9 cellular contexts compared by ENCODE assay signal in genomic region chr6:137487947-137488735, GRCh38. TPM values are rescaled to one million over a fixed set of nuclear protein-coding genes. Genes with fewer than 3 reads are reported as not detected.
A peak's percentile ranks its signal among the peaks of the same experiment; 100 is the strongest.
DNase-seq lines count a peak whose midpoint lies in the region; ATAC-seq lines count a peak whose summit lies in the region.
"Had no signal": no experiment of that assay in that cellular context is flagged by ENCODE, and none has a peak within 500 bp of the region (broad histone marks: within the 10 kb centered on the region; RNA-seq: fewer than 3 reads in every experiment).

No MANE protein-coding gene starts in this region.

- H2AK5ac ChIP-seq in neuronal stem cell (ENCODE audit: low read depth, low read length), result peak overlapping the region; percentile 18

- H3K9me3 ChIP-seq in NT2/D1 (ENCODE audit: insufficient read depth, low read length), result no peaks in the 10 kb centered on the region
- no peaks in the 10 kb centered on the region for H3K9me3 ChIP-seq in neuronal stem cell (replicated peaks in 1 of 2; ENCODE audit: control insufficient read depth in 2 of 2, insufficient read depth in 1 of 2, low read depth in 1 of 2, low read length in 2 of 2)

- peak overlapping the region; percentile 59 for H2AFZ ChIP-seq in neuronal stem cell (ENCODE audit: low read length)

- H4K8ac ChIP-seq in neuronal stem cell (ENCODE audit: low read depth, low read length), result no peak overlapping the region

- H2BK12ac ChIP-seq in neuronal stem cell (ENCODE audit: low read length), result no peak overlapping the region

- peak; percentile 30 for DNase-seq in COLO668 (lab: John Stamatoyannopoulos, UW; ENCODE audit: unreplicated experiment)
- DNase-seq in NT2/D1 (ENCODE audit: low read depth, low spot score), result no peak
- DNase-seq in ecto neural progenitor cell (ENCODE audit: low spot score), result peak; percentile 66
- peak; percentile 38 for DNase-seq in neuronal stem cell (ENCODE audit: low spot score)
- no peak for DNase-seq in amygdala (lab: John Stamatoyannopoulos, UW)
- no peak for DNase-seq in OCI-M1 (lab: John Stamatoyannopoulos, UW)
- no peak for DNase-seq in epidermal melanocyte (ENCODE audit: insufficient read length, low spot score)

- H3K4me2 ChIP-seq in neuronal stem cell (ENCODE audit: insufficient read depth, low read length, poor library complexity, severe bottlenecking), result peak overlapping the region; percentile 46

- peak overlapping the region; percentile 28 for H2BK5ac ChIP-seq in neuronal stem cell (ENCODE audit: low read length)

- no peak overlapping the region for H3K4ac ChIP-seq in neuronal stem cell (ENCODE audit: low read length)

- no peak overlapping the region for H3K27ac ChIP-seq in neuronal stem cell (replicated peaks; ENCODE audit: low read length)

- no peak for ATAC-seq in GM18498 (IDR thresholded peaks at IDR 0.05; ENCODE audit: unreplicated experiment)

- no CpG with 5 or more reads among the region's 49 CpGs for WGBS in neuronal stem cell (ENCODE audit: extremely low coverage in 2 of 2, insufficient read length in 2 of 2, insufficient replicate concordance in 1 of 2), 2 donors

- H3K4me3 ChIP-seq in NT2/D1 (ENCODE audit: insufficient read length, low read depth) (peak overlapping the region; percentile 34), neuronal stem cell (ENCODE audit: low read length in 2 of 2) (no peak overlapping the region)
- H3K4me3 ChIP-seq: K562 had no signal

- no peak overlapping the region for H4K91ac ChIP-seq in neuronal stem cell (ENCODE audit: low read depth, low read length, poor library complexity)

- H3K9ac ChIP-seq in NT2/D1 (ENCODE audit: insufficient read length, low read depth) (peak overlapping the region; percentile 50), neuronal stem cell (ENCODE audit: low read depth, low read length, poor library complexity) (no peak overlapping the region)

- no peak overlapping the region for H2BK120ac ChIP-seq in neuronal stem cell (ENCODE audit: low read depth, low read length)

- peak overlapping the region; percentile 87 for H3K18ac ChIP-seq in neuronal stem cell (ENCODE audit: low read length)

- no peaks in the 10 kb centered on the region for H3K79me1 ChIP-seq in neuronal stem cell (ENCODE audit: low read depth, low read length)

- H3K36me3 ChIP-seq in NT2/D1 (ENCODE audit: insufficient read depth, insufficient read length, low read length) (no peaks in the 10 kb centered on the region), neuronal stem cell (replicated peaks in 1 of 2; ENCODE audit: control insufficient read depth in 2 of 2, insufficient read depth in 2 of 2, low read length in 2 of 2) (no peaks in the 10 kb centered on the region)

- H3K27me3 ChIP-seq in NT2/D1 (ENCODE audit: insufficient read depth, insufficient read length) (peaks cover 87% of the 10 kb centered on the region), neuronal stem cell (ENCODE audit: control insufficient read depth in 3 of 3, insufficient read depth in 3 of 3, low read depth in 1 of 3, low read length in 3 of 3) (peaks cover 38 to 86% (median 66%) of the 10 kb centered on the region in 3 experiments)

- H2BK15ac ChIP-seq in neuronal stem cell (ENCODE audit: low read length), result no peak overlapping the region

- no peak overlapping the region for H3K14ac ChIP-seq in neuronal stem cell (ENCODE audit: low read length)

- peak overlapping the region; percentile 13 for H3K23ac ChIP-seq in neuronal stem cell (ENCODE audit: low read depth, low read length, poor library complexity)

- H3K4me1 ChIP-seq in NT2/D1 (ENCODE audit: insufficient read depth, insufficient read length) (peaks cover 5% of the 10 kb centered on the region), neuronal stem cell (ENCODE audit: control insufficient read depth in 2 of 2, insufficient read depth in 1 of 2, low read depth in 1 of 2, low read length in 2 of 2) (peaks cover 0 to 10% of the 10 kb centered on the region in 2 donors)

RNA-seq across cellular contexts. Expression of gene OLIG3, which starts 6.1 kb away (rescaled TPM):
- polyA plus RNA-seq in neuronal stem cell (2013, experiment 1 of 2), result 0.04 TPM
- 0.01 TPM for polyA plus RNA-seq in neuronal stem cell (2013, experiment 2 of 2)
- polyA plus RNA-seq: K562 had no signal

Comparison
In these comparisons a context has a peak if more than half of its experiments do, and no peak if none do; other contexts are left out.
1. DNase-seq: peak in COLO668 (single experiment), ecto neural progenitor cell (single experiment) and neuronal stem cell (single experiment); none in NT2/D1 (single experiment), amygdala (0 of 56), OCI-M1 (single experiment) and epidermal melanocyte (single experiment).